11 cellular contexts compared by ENCODE assay signal in genomic region chr17:78882546-78883089, GRCh38. TPM values are rescaled to one million over a fixed set of nuclear protein-coding genes. Genes with fewer than 3 reads are reported as not detected.
DNase-seq lines count a peak whose midpoint lies in the region; ATAC-seq, FAIRE-seq and TF ChIP-seq lines count a peak whose summit lies in the region.
"Had no signal": no experiment of that assay in that cellular context is flagged by ENCODE, and none has a peak within 500 bp of the region (broad histone marks: within the 10 kb centered on the region; RNA-seq: fewer than 3 reads in every experiment).

No MANE protein-coding gene starts in this region.

- no peak for TF ChIP-seq EP300 in H1 (IDR thresholded peaks at IDR 0.05; ENCODE audit: borderline replicate concordance in 1 of 2, low read depth in 2 of 2, low read length in 2 of 2)

- no peak overlapping the region for H4K5ac ChIP-seq in H1 (ENCODE audit: insufficient read length, low read depth, low read length)

- no peak overlapping the region for H3K4me3 Mint-ChIP-seq in T-helper 2 cell treated with Interferon-gamma antibody and Interleukin-4, amounts not matched to agents 5 μg/mL and 100 μg/mL, for 36 hours
- H3K4me3 Mint-ChIP-seq in naive thymus-derived CD4-positive, alpha-beta T cell: peak overlapping the region in 5 of 10 donors; percentile 5 to 31 (median 25)
- H3K4me3 Mint-ChIP-seq: central memory CD8-positive, alpha-beta T cell had no signal

- no peak overlapping the region for H3K4ac ChIP-seq in H1 (replicated peaks; ENCODE audit: insufficient read length, low read depth, low read length)

- H3K9me3 ChIP-seq in H1 (ENCODE audit: insufficient read depth in 2 of 2, low read depth in 1 of 2, low read length in 1 of 2): no peaks in the 10 kb centered on the region
- H3K9me3 ChIP-seq in naive thymus-derived CD4-positive, alpha-beta T cell (ENCODE audit: control insufficient read depth in 2 of 3, low read length in 3 of 3): no peaks in the 10 kb centered on the region
- H3K9me3 ChIP-seq in vagina: no peaks in the 10 kb centered on the region

- H2BK20ac ChIP-seq in H1 (ENCODE audit: low read length): no peak overlapping the region

- no peaks in the 10 kb centered on the region for H3K9me3 Mint-ChIP-seq in T-helper 2 cell treated with Interferon-gamma antibody and Interleukin-4, amounts not matched to agents 5 μg/mL and 100 μg/mL, for 36 hours
- no peaks in the 10 kb centered on the region for H3K9me3 Mint-ChIP-seq in naive thymus-derived CD4-positive, alpha-beta T cell
- H3K9me3 Mint-ChIP-seq: central memory CD8-positive, alpha-beta T cell had no signal

- no peak overlapping the region for H2AFZ ChIP-seq in H1 (ENCODE audit: low read length)

- no peak overlapping the region for H3K23ac ChIP-seq in H1 (ENCODE audit: insufficient read length)

- H3K27ac ChIP-seq in H1 (ENCODE audit: low read depth, low read length): no peak overlapping the region
- no peak overlapping the region for H3K27ac ChIP-seq in naive thymus-derived CD4-positive, alpha-beta T cell (ENCODE audit: low read depth, low read length)
- H3K27ac ChIP-seq in vagina: peak overlapping the region; percentile 99

- CTCF ChIA-PET in H1 (lab: Charles Lee; ENCODE audit: partially characterized antibody): interaction anchor here (0.7 to 2.0 kb wide), 7 partner anchors 14 to 89 kb away, joined by 3 to 9 read pairs (median 5); no protein-coding TSS in a partner anchor
- CTCF ChIA-PET in naive thymus-derived CD4-positive, alpha-beta T cell (lab: Charles Lee): no interaction called here

- H3K4me2 ChIP-seq in H1 (ENCODE audit: insufficient read depth in 1 of 2, low read depth in 2 of 2, low read length in 2 of 2): no peak overlapping the region

- no peak overlapping the region for H3K18ac ChIP-seq in H1 (ENCODE audit: extremely low read depth, low read length)

- no peak overlapping the region for H3K4me3 ChIP-seq in H1 (ENCODE audit: extremely low read depth in 1 of 4, insufficient read depth in 2 of 4, low read depth in 3 of 4, low read length in 4 of 4)
- no peak overlapping the region for H3K4me3 ChIP-seq in naive thymus-derived CD4-positive, alpha-beta T cell (ENCODE audit: low read length)
- peak overlapping the region; percentile 34 to 52 for H3K4me3 ChIP-seq in vagina

- TF ChIP-seq CTCF in H1 (IDR thresholded peaks at IDR 0.05; ENCODE audit: control extremely low read depth in 1 of 3, insufficient read depth in 1 of 3, low read depth in 1 of 3, low read length in 3 of 3) (no peak), vagina (IDR thresholded peaks at IDR 0.05) (no peak)

- H3K4me1 ChIP-seq in H1 (replicated peaks in 1 of 4; ENCODE audit: control insufficient read depth in 3 of 4, insufficient read depth in 4 of 4, low read length in 3 of 4) (peaks cover 0 to 35% (median 22%) of the 10 kb centered on the region in 4 experiments; a peak in 6 of 7 replicates), vagina (peaks cover 80% of the 10 kb centered on the region)
- peaks cover 0 to 19% of the 10 kb centered on the region in 2 donors for H3K4me1 ChIP-seq in naive thymus-derived CD4-positive, alpha-beta T cell (ENCODE audit: control insufficient read depth in 2 of 2, insufficient read depth in 2 of 2, low read length in 2 of 2)

- intact Hi-C loops in naive thymus-derived CD4-positive, alpha-beta T cell (cut with micrococcal nuclease): no loop called here
- intact Hi-C loops in vagina (cut with DNase I): loop anchor here (5.0 kb wide), 1 partner anchor 40 kb away; no protein-coding TSS in a partner anchor

- no peaks in the 10 kb centered on the region; the same call in 1 of the 2 replicates for H3K79me1 ChIP-seq in H1 (ENCODE audit: low read depth, low read length)

- no peak overlapping the region for H3K14ac ChIP-seq in H1 (ENCODE audit: insufficient read length)

- no peak overlapping the region for H2AK5ac ChIP-seq in H1 (ENCODE audit: low read depth, low read length)

- peaks cover 15% of the 10 kb centered on the region for H3K27me3 Mint-ChIP-seq in T-helper 2 cell treated with Interferon-gamma antibody and Interleukin-4, amounts not matched to agents 5 μg/mL and 100 μg/mL, for 36 hours (ENCODE audit: low read depth)
- H3K27me3 Mint-ChIP-seq in naive thymus-derived CD4-positive, alpha-beta T cell: peaks cover 0 to 11% (median 0%) of the 10 kb centered on the region in 5 donors

- peak overlapping the region; percentile 69 for H3K27ac Mint-ChIP-seq in T-helper 2 cell treated with Interferon-gamma antibody and Interleukin-4, amounts not matched to agents 5 μg/mL and 100 μg/mL, for 36 hours
- peak overlapping the region in 8 of 9 donors; percentile 34 to 77 (median 55) for H3K27ac Mint-ChIP-seq in naive thymus-derived CD4-positive, alpha-beta T cell

- H4K8ac ChIP-seq in H1 (ENCODE audit: extremely low read depth, insufficient read depth, low read length): no peak overlapping the region

- H3K79me2 ChIP-seq in H1 (ENCODE audit: control insufficient read depth in 1 of 2, insufficient read depth in 2 of 2, low read length in 2 of 2): peaks cover 0 to 11% of the 10 kb centered on the region in 2 experiments; a peak in 1 of 4 replicates

- TF ChIP-seq POLR2A in H1 (IDR thresholded peaks at IDR 0.05; ENCODE audit: control extremely low read depth in 1 of 2, low read depth in 2 of 2, low read length in 2 of 2) (no peak), vagina (IDR thresholded peaks at IDR 0.05) (no peak)

- peaks cover 4 to 9% of the 10 kb centered on the region in 2 experiments for H4K20me1 ChIP-seq in H1 (replicated peaks in 1 of 2; ENCODE audit: control insufficient read depth in 1 of 2, insufficient read depth in 2 of 2, low read length in 2 of 2)

- H3K27me3 ChIP-seq in H1 (replicated peaks in 1 of 4; ENCODE audit: control insufficient read depth in 3 of 4, extremely low read depth in 1 of 4, insufficient read depth in 3 of 4, low read length in 3 of 4) (no peaks in the 10 kb centered on the region; a peak in 1 of 7 replicates), vagina (no peaks in the 10 kb centered on the region)
- H3K27me3 ChIP-seq in naive thymus-derived CD4-positive, alpha-beta T cell (ENCODE audit: control insufficient read depth in 2 of 2, insufficient read depth in 2 of 2, low read length in 2 of 2): no peaks in the 10 kb centered on the region

- no peaks in the 10 kb centered on the region for H3K23me2 ChIP-seq in H1 (ENCODE audit: low read depth, low read length)

- TF ChIP-seq RAD21 in H1 (IDR thresholded peaks at IDR 0.05 in 1 of 2, conservative IDR thresholded peaks at IDR 0.05 in 1 of 2; ENCODE audit: low read depth in 2 of 2, low read length in 2 of 2): no peak

- no peak overlapping the region for H2BK120ac ChIP-seq in H1 (replicated peaks; ENCODE audit: low read depth, low read length)

- ATAC-seq in naive thymus-derived CD4-positive, alpha-beta T cell: peak; percentile 49
- no peak for ATAC-seq in GM18519 (IDR thresholded peaks at IDR 0.05; ENCODE audit: low FRiP score, unreplicated experiment)
- no peak for ATAC-seq in GM18858 (IDR thresholded peaks at IDR 0.05; ENCODE audit: unreplicated experiment)

- H2BK5ac ChIP-seq in H1 (ENCODE audit: low read depth, low read length): 0 out of 2 replicates have a peak overlapping the region, but pooled peaks have one; percentile 35

- H2BK15ac ChIP-seq in H1 (ENCODE audit: low read length): no peak overlapping the region

- H2BK12ac ChIP-seq in H1 (ENCODE audit: low read depth, low read length): 0 out of 2 replicates have a peak overlapping the region, but pooled peaks have one; percentile 44

- WGBS in H1 (ENCODE audit: extremely low coverage in 1 of 2, insufficient coverage in 1 of 2, insufficient read length in 1 of 2, insufficient replicate concordance in 2 of 2, low coverage in 1 of 2, low lambda C conversion rate in 2 of 2, missing lambda C conversion rate in 1 of 2), 2 experiments: 82% methylated on average over 14 of the region's 14 CpGs; no CpG with 5 or more reads in 1 of the 2 experiments

- peaks cover 0 to 2% (median 0%) of the 10 kb centered on the region in 4 experiments; a peak in 1 of 8 replicates for H3K36me3 ChIP-seq in H1 (ENCODE audit: control insufficient read depth in 2 of 4, insufficient read depth in 4 of 4, low read length in 3 of 4)
- H3K36me3 ChIP-seq in naive thymus-derived CD4-positive, alpha-beta T cell (ENCODE audit: control insufficient read depth in 2 of 3, insufficient read depth in 3 of 3, low read length in 3 of 3): no peaks in the 10 kb centered on the region
- no peaks in the 10 kb centered on the region for H3K36me3 ChIP-seq in vagina

- no peaks in the 10 kb centered on the region for H3K36me3 Mint-ChIP-seq in T-helper 2 cell treated with Interferon-gamma antibody and Interleukin-4, amounts not matched to agents 5 μg/mL and 100 μg/mL, for 36 hours (ENCODE audit: low read depth)
- H3K36me3 Mint-ChIP-seq in naive thymus-derived CD4-positive, alpha-beta T cell: no peaks in the 10 kb centered on the region

- DNase-seq in T-helper 2 cell treated with Interferon-gamma antibody and Interleukin-4, amounts not matched to agents 5 μg/mL and 100 μg/mL, for 36 hours (ENCODE audit: low spot score): no peak
- DNase-seq in T-helper 2 cell (no peak), H1 (ENCODE audit: low read depth in 1 of 2, low spot score in 2 of 2) (no peak), vagina (ENCODE audit: extremely low spot score in 2 of 2) (no peak), SK-N-DZ (ENCODE audit: low spot score) (no peak)
- no peak for DNase-seq in naive thymus-derived CD4-positive, alpha-beta T cell

- no peak for FAIRE-seq in H1 (lab: Jason Lieb, UNC)
- FAIRE-seq: A204.1 had no signal

- no peak overlapping the region for H4K91ac ChIP-seq in H1 (replicated peaks; ENCODE audit: insufficient read length, low read length)

- POLR2A ChIA-PET in H1 (lab: Charles Lee; ENCODE audit: partially characterized antibody): interaction anchor here (1.2 kb wide), 1 partner anchor 17 kb away, joined by 3 read pairs; no protein-coding TSS in a partner anchor
- POLR2A ChIA-PET in naive thymus-derived CD4-positive, alpha-beta T cell (lab: Charles Lee): no interaction called here

- no peak overlapping the region for H3K9ac ChIP-seq in H1 (replicated peaks in 1 of 4; ENCODE audit: extremely low read depth in 1 of 4, low read depth in 3 of 4, low read length in 3 of 4)

- no peak overlapping the region for H3K56ac ChIP-seq in H1 (replicated peaks; ENCODE audit: insufficient read length, low read depth, low read length)

- peaks cover 19% of the 10 kb centered on the region for H3K4me1 Mint-ChIP-seq in T-helper 2 cell treated with Interferon-gamma antibody and Interleukin-4, amounts not matched to agents 5 μg/mL and 100 μg/mL, for 36 hours (ENCODE audit: low read depth)
- peaks cover 16 to 40% (median 29%) of the 10 kb centered on the region in 7 donors for H3K4me1 Mint-ChIP-seq in naive thymus-derived CD4-positive, alpha-beta T cell

RNA-seq across cellular contexts. Expression of gene CEP295NL, which starts 20.4 kb away (rescaled TPM):
- total RNA-seq in H1 (2021; fragmentation: NEBNext Ultra II Directional; extraction: Animal tissue kit (Norgen Biotek cat#: 25700)): 1.4 and 2.0 TPM in 2 replicates
- 0.05 and 0.06 TPM in 2 replicates for polyA plus RNA-seq in H1 (2011; rRNA removed)
- polyA plus RNA-seq in H1 (2011; cell fraction: cytosol; rRNA removed): 0.04 TPM
- 0.29 TPM for polyA plus RNA-seq in H1 (2011; cell fraction: nucleus; rRNA removed)
- polyA plus RNA-seq in H1 (2012, experiment 1 of 2): 0.28 to 0.64 TPM (median 0.46 TPM) in 4 replicates
- polyA plus RNA-seq in H1 (2012, experiment 2 of 2): 0.10 TPM
- polyA plus RNA-seq in H1 (2013, experiment 1 of 2): 0.14 TPM
- 0.07 TPM for polyA plus RNA-seq in H1 (2013, experiment 2 of 2)
- polyA minus RNA-seq in H1 (2011; rRNA and poly(A)+ RNA removed): 0.41 and 0.82 TPM in 2 replicates
- polyA minus RNA-seq in H1 (2011; cell fraction: cytosol; rRNA and poly(A)+ RNA removed): 0.51 TPM
- 1.1 TPM for polyA minus RNA-seq in H1 (2011; cell fraction: nucleus; rRNA and poly(A)+ RNA removed)
- total RNA-seq in naive thymus-derived CD4-positive, alpha-beta T cell: 10 to 100 TPM in 1 of 5 experiments, 1 to 10 TPM in 1, under 1 TPM in 2, not detected in 1; 0.19 to 14.1 (median 1.8) TPM
- polyA plus RNA-seq in naive thymus-derived CD4-positive, alpha-beta T cell: not detected
- 7.9 TPM for total RNA-seq in vagina
- not detected in 2 replicates for polyA plus RNA-seq in SK-N-DZ (2014; cell fraction: cytosol; rRNA removed)
- 0.36 TPM in 1 of 2 replicates, not detected in the other for polyA plus RNA-seq in SK-N-DZ (2014; cell fraction: nucleus; rRNA removed)
- total RNA-seq: T-helper 2 cell treated with Interferon-gamma antibody and Interleukin-4, amounts not matched to agents 100 ng/mL and 5 ng/mL, for 36 hours had no signal

RNA-seq across cellular contexts. Expression of gene USP36, which starts 42.0 kb away (rescaled TPM):
- 65.8 and 67.7 TPM in 2 replicates for total RNA-seq in H1 (2021; fragmentation: NEBNext Ultra II Directional; extraction: Animal tissue kit (Norgen Biotek cat#: 25700))
- polyA plus RNA-seq in H1 (2011; rRNA removed): 40.7 and 44.8 TPM in 2 replicates
- 34.2 TPM for polyA plus RNA-seq in H1 (2011; cell fraction: cytosol; rRNA removed)
- 90.2 TPM for polyA plus RNA-seq in H1 (2011; cell fraction: nucleus; rRNA removed)
- polyA plus RNA-seq in H1 (2012, experiment 1 of 2): 52.2 to 59.3 TPM (median 54.9 TPM) in 4 replicates
- 42.7 TPM for polyA plus RNA-seq in H1 (2012, experiment 2 of 2)
- polyA plus RNA-seq in H1 (2013, experiment 1 of 2): 43.8 TPM
- 41.9 TPM for polyA plus RNA-seq in H1 (2013, experiment 2 of 2)
- polyA minus RNA-seq in H1 (2011; rRNA and poly(A)+ RNA removed): 63.4 and 70.8 TPM in 2 replicates
- 22.9 TPM for polyA minus RNA-seq in H1 (2011; cell fraction: cytosol; rRNA and poly(A)+ RNA removed)
- 49.2 TPM for polyA minus RNA-seq in H1 (2011; cell fraction: nucleus; rRNA and poly(A)+ RNA removed)
- total RNA-seq in naive thymus-derived CD4-positive, alpha-beta T cell: 100 to 1,000 TPM; 107 to 414 (median 154) TPM
- 10 to 100 TPM; 37.4 to 46.9 TPM for polyA plus RNA-seq in naive thymus-derived CD4-positive, alpha-beta T cell
- total RNA-seq in vagina: 71.2 TPM
- polyA plus RNA-seq in SK-N-DZ (2014; cell fraction: cytosol; rRNA removed): 29.6 and 34.0 TPM in 2 replicates
- 62.2 and 84.2 TPM in 2 replicates for polyA plus RNA-seq in SK-N-DZ (2014; cell fraction: nucleus; rRNA removed)

RNA-seq across cellular contexts. Expression of gene TIMP2, which starts 42.6 kb away (rescaled TPM):
- total RNA-seq in H1 (2021; fragmentation: NEBNext Ultra II Directional; extraction: Animal tissue kit (Norgen Biotek cat#: 25700)): 42.7 and 43.3 TPM in 2 replicates
- polyA plus RNA-seq in H1 (2011; rRNA removed): 18.2 and 21.5 TPM in 2 replicates
- polyA plus RNA-seq in H1 (2011; cell fraction: cytosol; rRNA removed): 13.1 TPM
- polyA plus RNA-seq in H1 (2011; cell fraction: nucleus; rRNA removed): 14.3 TPM
- 37.1 to 40.2 TPM (median 38.3 TPM) in 4 replicates for polyA plus RNA-seq in H1 (2012, experiment 1 of 2)
- 38.8 TPM for polyA plus RNA-seq in H1 (2012, experiment 2 of 2)
- polyA plus RNA-seq in H1 (2013, experiment 1 of 2): 36.5 TPM
- polyA plus RNA-seq in H1 (2013, experiment 2 of 2): 47.3 TPM
- 12.9 and 16.2 TPM in 2 replicates for polyA minus RNA-seq in H1 (2011; rRNA and poly(A)+ RNA removed)
- 14.9 TPM for polyA minus RNA-seq in H1 (2011; cell fraction: cytosol; rRNA and poly(A)+ RNA removed)
- 9.5 TPM for polyA minus RNA-seq in H1 (2011; cell fraction: nucleus; rRNA and poly(A)+ RNA removed)
- total RNA-seq in naive thymus-derived CD4-positive, alpha-beta T cell: 10 to 100 TPM in 1 of 5 experiments, 1 to 10 TPM in 4; 1.2 to 46.1 (median 5.8) TPM
- under 1 TPM; 0.23 to 0.31 TPM for polyA plus RNA-seq in naive thymus-derived CD4-positive, alpha-beta T cell
- 181 TPM for total RNA-seq in vagina
- polyA plus RNA-seq in SK-N-DZ (2014; cell fraction: cytosol; rRNA removed): 82.7 and 89.1 TPM in 2 replicates
- polyA plus RNA-seq in SK-N-DZ (2014; cell fraction: nucleus; rRNA removed): 32.9 and 40.2 TPM in 2 replicates

Comparison
In these comparisons a context has a peak if more than half of its experiments do, and no peak if none do; other contexts are left out.
1. H3K4me3 ChIP-seq: peak in vagina (2 of 2); none in H1 (0 of 4) and naive thymus-derived CD4-positive, alpha-beta T cell (single experiment).